In the genomic region with DNA sequence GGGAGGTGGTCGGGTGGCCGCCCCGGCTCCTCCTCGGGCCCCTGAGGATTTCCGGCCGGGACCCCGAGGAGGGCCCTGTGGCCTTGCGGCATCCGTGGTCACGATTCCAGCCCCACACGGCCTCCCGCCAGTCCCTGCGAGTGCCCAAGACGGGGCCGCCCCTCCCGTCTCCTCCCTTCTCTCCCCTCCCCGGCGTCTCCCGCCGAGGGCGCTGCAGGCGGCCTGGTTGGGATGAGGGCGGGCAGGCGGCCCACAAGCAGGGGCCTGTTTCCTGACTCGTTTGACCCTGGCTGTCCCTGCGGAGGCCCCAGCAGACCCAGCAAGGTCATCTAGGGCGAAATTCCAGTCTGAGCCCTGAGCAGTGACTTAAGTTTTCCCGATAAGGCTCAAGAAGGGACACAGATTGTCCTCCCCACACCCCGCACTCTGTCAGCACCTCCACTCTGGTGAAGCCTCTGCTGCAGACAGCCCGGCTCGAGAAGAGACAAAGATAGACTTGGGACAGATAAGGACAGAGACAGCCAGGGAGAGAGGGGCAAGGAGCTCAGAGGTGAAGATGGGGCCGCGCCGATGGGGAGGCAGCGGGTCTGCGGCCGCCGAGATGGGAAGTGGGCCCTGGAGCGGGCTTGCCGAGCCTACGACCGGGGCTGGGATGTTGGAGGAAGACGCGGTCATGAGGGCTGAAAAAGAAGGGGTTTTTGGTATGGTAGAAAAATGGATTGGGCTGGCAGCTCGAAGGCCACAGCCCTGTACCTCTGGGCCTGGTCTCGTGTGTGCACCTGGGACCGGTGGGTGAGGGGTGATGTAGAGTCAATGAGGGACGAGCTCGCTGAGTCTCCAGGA, we compare ENCODE assay signal across 1 cellular context.
TF ChIP-seq lines count a peak whose summit lies in the region.

No MANE protein-coding gene starts in this region.

TF ChIP-seq in HepG2, 621 proteins besides CTCF, POLR2A, EP300 and RAD21 (continued from another document and continues in another):
- TF ChIP-seq, protein P1, sequence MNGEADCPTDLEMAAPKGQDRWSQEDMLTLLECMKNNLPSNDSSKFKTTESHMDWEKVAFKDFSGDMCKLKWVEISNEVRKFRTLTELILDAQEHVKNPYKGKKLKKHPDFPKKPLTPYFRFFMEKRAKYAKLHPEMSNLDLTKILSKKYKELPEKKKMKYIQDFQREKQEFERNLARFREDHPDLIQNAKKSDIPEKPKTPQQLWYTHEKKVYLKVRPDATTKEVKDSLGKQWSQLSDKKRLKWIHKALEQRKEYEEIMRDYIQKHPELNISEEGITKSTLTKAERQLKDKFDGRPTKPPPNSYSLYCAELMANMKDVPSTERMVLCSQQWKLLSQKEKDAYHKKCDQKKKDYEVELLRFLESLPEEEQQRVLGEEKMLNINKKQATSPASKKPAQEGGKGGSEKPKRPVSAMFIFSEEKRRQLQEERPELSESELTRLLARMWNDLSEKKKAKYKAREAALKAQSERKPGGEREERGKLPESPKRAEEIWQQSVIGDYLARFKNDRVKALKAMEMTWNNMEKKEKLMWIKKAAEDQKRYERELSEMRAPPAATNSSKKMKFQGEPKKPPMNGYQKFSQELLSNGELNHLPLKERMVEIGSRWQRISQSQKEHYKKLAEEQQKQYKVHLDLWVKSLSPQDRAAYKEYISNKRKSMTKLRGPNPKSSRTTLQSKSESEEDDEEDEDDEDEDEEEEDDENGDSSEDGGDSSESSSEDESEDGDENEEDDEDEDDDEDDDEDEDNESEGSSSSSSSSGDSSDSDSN (CRISPR knock-in tag; IDR thresholded peaks at IDR 0.05) = peak; percentile 93
- TF ChIP-seq, protein P2, sequence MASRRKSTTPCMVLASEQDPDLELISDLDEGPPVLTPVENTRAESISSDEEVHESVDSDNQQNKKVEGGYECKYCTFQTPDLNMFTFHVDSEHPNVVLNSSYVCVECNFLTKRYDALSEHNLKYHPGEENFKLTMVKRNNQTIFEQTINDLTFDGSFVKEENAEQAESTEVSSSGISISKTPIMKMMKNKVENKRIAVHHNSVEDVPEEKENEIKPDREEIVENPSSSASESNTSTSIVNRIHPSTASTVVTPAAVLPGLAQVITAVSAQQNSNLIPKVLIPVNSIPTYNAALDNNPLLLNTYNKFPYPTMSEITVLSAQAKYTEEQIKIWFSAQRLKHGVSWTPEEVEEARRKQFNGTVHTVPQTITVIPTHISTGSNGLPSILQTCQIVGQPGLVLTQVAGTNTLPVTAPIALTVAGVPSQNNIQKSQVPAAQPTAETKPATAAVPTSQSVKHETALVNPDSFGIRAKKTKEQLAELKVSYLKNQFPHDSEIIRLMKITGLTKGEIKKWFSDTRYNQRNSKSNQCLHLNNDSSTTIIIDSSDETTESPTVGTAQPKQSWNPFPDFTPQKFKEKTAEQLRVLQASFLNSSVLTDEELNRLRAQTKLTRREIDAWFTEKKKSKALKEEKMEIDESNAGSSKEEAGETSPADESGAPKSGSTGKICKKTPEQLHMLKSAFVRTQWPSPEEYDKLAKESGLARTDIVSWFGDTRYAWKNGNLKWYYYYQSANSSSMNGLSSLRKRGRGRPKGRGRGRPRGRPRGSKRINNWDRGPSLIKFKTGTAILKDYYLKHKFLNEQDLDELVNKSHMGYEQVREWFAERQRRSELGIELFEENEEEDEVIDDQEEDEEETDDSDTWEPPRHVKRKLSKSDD (CRISPR knock-in tag; IDR thresholded peaks at IDR 0.05; ENCODE audit: low read depth) = 0 out of 2 replicates have a peak, but pooled peaks have one; percentile 55
- TF ChIP-seq ZSCAN9 (CRISPR knock-in tag; IDR thresholded peaks at IDR 0.05; ENCODE audit: borderline replicate concordance) (peak; percentile 63), ZNF761 (CRISPR knock-in tag; conservative IDR thresholded peaks at IDR 0.05) (no peak; the same call in 1 of the 2 replicates), GABPB1 (CRISPR knock-in tag; IDR thresholded peaks at IDR 0.05) (peak; percentile 76; the same call in 1 of the 2 replicates), ZNF558 (CRISPR knock-in tag; IDR thresholded peaks at IDR 0.05; ENCODE audit: borderline replicate concordance) (peak; percentile 92; the same call in 1 of the 2 replicates), ZNF143 (CRISPR knock-in tag; IDR thresholded peaks at IDR 0.05) (peak; percentile 55; the same call in 1 of the 2 replicates), ZNF883 (CRISPR knock-in tag; IDR thresholded peaks at IDR 0.05; ENCODE audit: not compliant biosample characterization) (peak; percentile 52), ZNF382 (CRISPR knock-in tag; IDR thresholded peaks at IDR 0.05; ENCODE audit: borderline replicate concordance) (no peak), PHF21A (CRISPR knock-in tag; IDR thresholded peaks at IDR 0.05) (peak; percentile 82), KAT7 (CRISPR knock-in tag; IDR thresholded peaks at IDR 0.05; ENCODE audit: borderline replicate concordance) (peak; percentile 51; the same call in 1 of the 2 replicates), HOXD1 (CRISPR knock-in tag; IDR thresholded peaks at IDR 0.05) (no peak), ZNF616 (CRISPR knock-in tag; IDR thresholded peaks at IDR 0.05; ENCODE audit: low read depth) (no peak), ZZZ3 (CRISPR knock-in tag; IDR thresholded peaks at IDR 0.05; ENCODE audit: borderline replicate concordance) (peak; percentile 35; the same call in 1 of the 2 replicates), ASH2L (IDR thresholded peaks at IDR 0.05; ENCODE audit: insufficient read length, low read depth, low read length) (peak; percentile 64), RXRA (CRISPR knock-in tag; IDR thresholded peaks at IDR 0.05) (peak; percentile 95), ARNT2 (CRISPR knock-in tag; IDR thresholded peaks at IDR 0.05; ENCODE audit: low read depth) (0 out of 2 replicates have a peak, but pooled peaks have one; percentile 24)
- TF ChIP-seq, protein P3, sequence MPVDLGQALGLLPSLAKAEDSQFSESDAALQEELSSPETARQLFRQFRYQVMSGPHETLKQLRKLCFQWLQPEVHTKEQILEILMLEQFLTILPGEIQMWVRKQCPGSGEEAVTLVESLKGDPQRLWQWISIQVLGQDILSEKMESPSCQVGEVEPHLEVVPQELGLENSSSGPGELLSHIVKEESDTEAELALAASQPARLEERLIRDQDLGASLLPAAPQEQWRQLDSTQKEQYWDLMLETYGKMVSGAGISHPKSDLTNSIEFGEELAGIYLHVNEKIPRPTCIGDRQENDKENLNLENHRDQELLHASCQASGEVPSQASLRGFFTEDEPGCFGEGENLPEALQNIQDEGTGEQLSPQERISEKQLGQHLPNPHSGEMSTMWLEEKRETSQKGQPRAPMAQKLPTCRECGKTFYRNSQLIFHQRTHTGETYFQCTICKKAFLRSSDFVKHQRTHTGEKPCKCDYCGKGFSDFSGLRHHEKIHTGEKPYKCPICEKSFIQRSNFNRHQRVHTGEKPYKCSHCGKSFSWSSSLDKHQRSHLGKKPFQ (CRISPR knock-in tag; IDR thresholded peaks at IDR 0.05; ENCODE audit: insufficient replicate concordance) = peak; percentile 86
- TF ChIP-seq, protein P4, sequence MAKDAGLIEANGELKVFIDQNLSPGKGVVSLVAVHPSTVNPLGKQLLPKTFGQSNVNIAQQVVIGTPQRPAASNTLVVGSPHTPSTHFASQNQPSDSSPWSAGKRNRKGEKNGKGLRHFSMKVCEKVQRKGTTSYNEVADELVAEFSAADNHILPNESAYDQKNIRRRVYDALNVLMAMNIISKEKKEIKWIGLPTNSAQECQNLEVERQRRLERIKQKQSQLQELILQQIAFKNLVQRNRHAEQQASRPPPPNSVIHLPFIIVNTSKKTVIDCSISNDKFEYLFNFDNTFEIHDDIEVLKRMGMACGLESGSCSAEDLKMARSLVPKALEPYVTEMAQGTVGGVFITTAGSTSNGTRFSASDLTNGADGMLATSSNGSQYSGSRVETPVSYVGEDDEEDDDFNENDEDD (CRISPR knock-in tag; IDR thresholded peaks at IDR 0.05; ENCODE audit: borderline replicate concordance) = peak; percentile 66; the same call in 1 of the 2 replicates
- TF ChIP-seq, protein P5, sequence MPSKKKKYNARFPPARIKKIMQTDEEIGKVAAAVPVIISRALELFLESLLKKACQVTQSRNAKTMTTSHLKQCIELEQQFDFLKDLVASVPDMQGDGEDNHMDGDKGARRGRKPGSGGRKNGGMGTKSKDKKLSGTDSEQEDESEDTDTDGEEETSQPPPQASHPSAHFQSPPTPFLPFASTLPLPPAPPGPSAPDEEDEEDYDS (CRISPR knock-in tag; IDR thresholded peaks at IDR 0.05) = peak; percentile 49
- TF ChIP-seq, protein P6, sequence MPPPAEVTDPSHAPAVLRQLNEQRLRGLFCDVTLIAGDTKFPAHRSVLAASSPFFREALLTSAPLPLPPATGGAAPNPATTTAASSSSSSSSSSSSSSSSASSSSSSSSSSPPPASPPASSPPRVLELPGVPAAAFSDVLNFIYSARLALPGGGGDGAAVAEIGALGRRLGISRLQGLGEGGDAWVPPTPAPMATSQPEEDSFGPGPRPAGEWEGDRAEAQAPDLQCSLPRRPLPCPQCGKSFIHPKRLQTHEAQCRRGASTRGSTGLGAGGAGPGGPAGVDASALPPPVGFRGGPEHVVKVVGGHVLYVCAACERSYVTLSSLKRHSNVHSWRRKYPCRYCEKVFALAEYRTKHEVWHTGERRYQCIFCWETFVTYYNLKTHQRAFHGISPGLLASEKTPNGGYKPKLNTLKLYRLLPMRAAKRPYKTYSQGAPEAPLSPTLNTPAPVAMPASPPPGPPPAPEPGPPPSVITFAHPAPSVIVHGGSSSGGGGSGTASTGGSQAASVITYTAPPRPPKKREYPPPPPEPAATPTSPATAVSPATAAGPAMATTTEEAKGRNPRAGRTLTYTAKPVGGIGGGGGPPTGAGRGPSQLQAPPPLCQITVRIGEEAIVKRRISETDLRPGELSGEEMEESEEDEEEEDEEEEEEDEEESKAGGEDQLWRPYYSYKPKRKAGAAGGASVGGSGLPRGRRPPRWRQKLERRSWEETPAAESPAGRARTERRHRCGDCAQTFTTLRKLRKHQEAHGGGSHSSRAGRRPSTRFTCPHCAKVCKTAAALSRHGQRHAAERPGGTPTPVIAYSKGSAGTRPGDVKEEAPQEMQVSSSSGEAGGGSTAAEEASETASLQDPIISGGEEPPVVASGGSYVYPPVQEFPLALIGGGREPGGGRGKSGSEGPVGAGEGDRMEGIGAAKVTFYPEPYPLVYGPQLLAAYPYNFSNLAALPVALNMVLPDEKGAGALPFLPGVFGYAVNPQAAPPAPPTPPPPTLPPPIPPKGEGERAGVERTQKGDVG (CRISPR knock-in tag; IDR thresholded peaks at IDR 0.05; ENCODE audit: borderline replicate concordance) = 0 out of 2 replicates have a peak, but pooled peaks have one; percentile 56
- TF ChIP-seq, protein P7, sequence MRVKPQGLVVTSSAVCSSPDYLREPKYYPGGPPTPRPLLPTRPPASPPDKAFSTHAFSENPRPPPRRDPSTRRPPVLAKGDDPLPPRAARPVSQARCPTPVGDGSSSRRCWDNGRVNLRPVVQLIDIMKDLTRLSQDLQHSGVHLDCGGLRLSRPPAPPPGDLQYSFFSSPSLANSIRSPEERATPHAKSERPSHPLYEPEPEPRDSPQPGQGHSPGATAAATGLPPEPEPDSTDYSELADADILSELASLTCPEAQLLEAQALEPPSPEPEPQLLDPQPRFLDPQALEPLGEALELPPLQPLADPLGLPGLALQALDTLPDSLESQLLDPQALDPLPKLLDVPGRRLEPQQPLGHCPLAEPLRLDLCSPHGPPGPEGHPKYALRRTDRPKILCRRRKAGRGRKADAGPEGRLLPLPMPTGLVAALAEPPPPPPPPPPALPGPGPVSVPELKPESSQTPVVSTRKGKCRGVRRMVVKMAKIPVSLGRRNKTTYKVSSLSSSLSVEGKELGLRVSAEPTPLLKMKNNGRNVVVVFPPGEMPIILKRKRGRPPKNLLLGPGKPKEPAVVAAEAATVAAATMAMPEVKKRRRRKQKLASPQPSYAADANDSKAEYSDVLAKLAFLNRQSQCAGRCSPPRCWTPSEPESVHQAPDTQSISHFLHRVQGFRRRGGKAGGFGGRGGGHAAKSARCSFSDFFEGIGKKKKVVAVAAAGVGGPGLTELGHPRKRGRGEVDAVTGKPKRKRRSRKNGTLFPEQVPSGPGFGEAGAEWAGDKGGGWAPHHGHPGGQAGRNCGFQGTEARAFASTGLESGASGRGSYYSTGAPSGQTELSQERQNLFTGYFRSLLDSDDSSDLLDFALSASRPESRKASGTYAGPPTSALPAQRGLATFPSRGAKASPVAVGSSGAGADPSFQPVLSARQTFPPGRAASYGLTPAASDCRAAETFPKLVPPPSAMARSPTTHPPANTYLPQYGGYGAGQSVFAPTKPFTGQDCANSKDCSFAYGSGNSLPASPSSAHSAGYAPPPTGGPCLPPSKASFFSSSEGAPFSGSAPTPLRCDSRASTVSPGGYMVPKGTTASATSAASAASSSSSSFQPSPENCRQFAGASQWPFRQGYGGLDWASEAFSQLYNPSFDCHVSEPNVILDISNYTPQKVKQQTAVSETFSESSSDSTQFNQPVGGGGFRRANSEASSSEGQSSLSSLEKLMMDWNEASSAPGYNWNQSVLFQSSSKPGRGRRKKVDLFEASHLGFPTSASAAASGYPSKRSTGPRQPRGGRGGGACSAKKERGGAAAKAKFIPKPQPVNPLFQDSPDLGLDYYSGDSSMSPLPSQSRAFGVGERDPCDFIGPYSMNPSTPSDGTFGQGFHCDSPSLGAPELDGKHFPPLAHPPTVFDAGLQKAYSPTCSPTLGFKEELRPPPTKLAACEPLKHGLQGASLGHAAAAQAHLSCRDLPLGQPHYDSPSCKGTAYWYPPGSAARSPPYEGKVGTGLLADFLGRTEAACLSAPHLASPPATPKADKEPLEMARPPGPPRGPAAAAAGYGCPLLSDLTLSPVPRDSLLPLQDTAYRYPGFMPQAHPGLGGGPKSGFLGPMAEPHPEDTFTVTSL (CRISPR knock-in tag; IDR thresholded peaks at IDR 0.05; ENCODE audit: borderline replicate concordance) = peak; percentile 43; the same call in 1 of the 2 replicates
- TF ChIP-seq, protein P8, sequence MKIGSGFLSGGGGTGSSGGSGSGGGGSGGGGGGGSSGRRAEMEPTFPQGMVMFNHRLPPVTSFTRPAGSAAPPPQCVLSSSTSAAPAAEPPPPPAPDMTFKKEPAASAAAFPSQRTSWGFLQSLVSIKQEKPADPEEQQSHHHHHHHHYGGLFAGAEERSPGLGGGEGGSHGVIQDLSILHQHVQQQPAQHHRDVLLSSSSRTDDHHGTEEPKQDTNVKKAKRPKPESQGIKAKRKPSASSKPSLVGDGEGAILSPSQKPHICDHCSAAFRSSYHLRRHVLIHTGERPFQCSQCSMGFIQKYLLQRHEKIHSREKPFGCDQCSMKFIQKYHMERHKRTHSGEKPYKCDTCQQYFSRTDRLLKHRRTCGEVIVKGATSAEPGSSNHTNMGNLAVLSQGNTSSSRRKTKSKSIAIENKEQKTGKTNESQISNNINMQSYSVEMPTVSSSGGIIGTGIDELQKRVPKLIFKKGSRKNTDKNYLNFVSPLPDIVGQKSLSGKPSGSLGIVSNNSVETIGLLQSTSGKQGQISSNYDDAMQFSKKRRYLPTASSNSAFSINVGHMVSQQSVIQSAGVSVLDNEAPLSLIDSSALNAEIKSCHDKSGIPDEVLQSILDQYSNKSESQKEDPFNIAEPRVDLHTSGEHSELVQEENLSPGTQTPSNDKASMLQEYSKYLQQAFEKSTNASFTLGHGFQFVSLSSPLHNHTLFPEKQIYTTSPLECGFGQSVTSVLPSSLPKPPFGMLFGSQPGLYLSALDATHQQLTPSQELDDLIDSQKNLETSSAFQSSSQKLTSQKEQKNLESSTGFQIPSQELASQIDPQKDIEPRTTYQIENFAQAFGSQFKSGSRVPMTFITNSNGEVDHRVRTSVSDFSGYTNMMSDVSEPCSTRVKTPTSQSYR (CRISPR knock-in tag; IDR thresholded peaks at IDR 0.05; ENCODE audit: borderline replicate concordance) = peak; percentile 10; the same call in 1 of the 2 replicates
- TF ChIP-seq, protein P9, sequence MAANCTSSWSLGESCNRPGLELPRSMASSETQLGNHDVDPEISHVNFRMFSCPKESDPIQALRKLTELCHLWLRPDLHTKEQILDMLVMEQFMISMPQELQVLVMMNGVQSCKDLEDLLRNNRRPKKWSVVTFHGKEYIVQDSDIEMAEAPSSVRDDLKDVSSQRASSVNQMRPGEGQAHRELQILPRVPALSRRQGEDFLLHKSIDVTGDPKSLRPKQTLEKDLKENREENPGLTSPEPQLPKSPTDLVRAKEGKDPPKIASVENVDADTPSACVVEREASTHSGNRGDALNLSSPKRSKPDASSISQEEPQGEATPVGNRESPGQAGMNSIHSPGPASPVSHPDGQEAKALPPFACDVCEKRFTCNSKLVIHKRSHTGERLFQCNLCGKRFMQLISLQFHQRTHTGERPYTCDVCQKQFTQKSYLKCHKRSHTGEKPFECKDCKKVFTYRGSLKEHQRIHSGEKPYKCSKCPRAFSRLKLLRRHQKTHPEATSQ (CRISPR knock-in tag; IDR thresholded peaks at IDR 0.05; ENCODE audit: borderline replicate concordance) = 0 out of 2 replicates have a peak, but pooled peaks have one; percentile 44
